21 cellular contexts compared by ENCODE assay signal in genomic region chr21:39807738-39808137, GRCh38. TPM values are rescaled to one million over a fixed set of nuclear protein-coding genes. Genes with fewer than 3 reads are reported as not detected.
"Had no signal": no experiment of that assay in that cellular context is flagged by ENCODE, and none has a peak within 500 bp of the region (broad histone marks: within the 10 kb centered on the region; RNA-seq: fewer than 3 reads in every experiment).

No MANE protein-coding gene starts in this region.

- H3K27ac Mint-ChIP-seq: activated CD4-positive, alpha-beta memory T cell treated with anti-CD3 and anti-CD28 coated beads for 36 hours; activated CD4-positive, alpha-beta T cell treated with anti-CD3 and anti-CD28 coated beads, Interleukin-2, amount 10 ng/mL, durations not matched to agents 7 days and 5 days; activated naive CD4-positive, alpha-beta T cell treated with anti-CD3 and anti-CD28 coated beads, Interleukin-2, amount 10 ng/mL, durations not matched to agents 7 days and 5 days; activated naive CD8-positive, alpha-beta T cell treated with anti-CD3 and anti-CD28 coated beads for 36 hours; T-cell had no signal

- ATAC-seq: activated T-cell treated with anti-CD3 and anti-CD28 coated beads, Interleukin-2, amount 50 U/mL, for 4 hours; PC-3; T-cell had no signal

- H3K4me1 Mint-ChIP-seq: activated CD4-positive, alpha-beta T cell treated with anti-CD3 and anti-CD28 coated beads, Interleukin-2, amount 10 ng/mL, durations not matched to agents 7 days and 5 days; activated naive CD4-positive, alpha-beta T cell treated with anti-CD3 and anti-CD28 coated beads, Interleukin-2, amount 10 ng/mL, durations not matched to agents 7 days and 5 days; activated naive CD8-positive, alpha-beta T cell treated with anti-CD3 and anti-CD28 coated beads for 36 hours; T-cell had no signal

- H3K4me3 Mint-ChIP-seq: activated CD4-positive, alpha-beta memory T cell treated with anti-CD3 and anti-CD28 coated beads for 36 hours; activated CD4-positive, alpha-beta T cell treated with anti-CD3 and anti-CD28 coated beads, Interleukin-2, amount 10 ng/mL, durations not matched to agents 7 days and 5 days; activated naive CD4-positive, alpha-beta T cell treated with anti-CD3 and anti-CD28 coated beads, Interleukin-2, amount 10 ng/mL, durations not matched to agents 7 days and 5 days; activated naive CD8-positive, alpha-beta T cell treated with anti-CD3 and anti-CD28 coated beads for 36 hours; activated T-cell treated with anti-CD3 and anti-CD28 coated beads, Interleukin-2, amount 50 U/mL, for 4 hours; T-cell had no signal

- H3K36me3 Mint-ChIP-seq: activated CD4-positive, alpha-beta memory T cell treated with anti-CD3 and anti-CD28 coated beads for 36 hours; activated naive CD4-positive, alpha-beta T cell treated with anti-CD3 and anti-CD28 coated beads, Interleukin-2, amount 10 ng/mL, durations not matched to agents 7 days and 5 days; activated naive CD8-positive, alpha-beta T cell treated with anti-CD3 and anti-CD28 coated beads for 36 hours; T-cell had no signal

- DNase-seq: activated CD4-positive, alpha-beta memory T cell treated with anti-CD3 and anti-CD28 coated beads for 36 hours; activated CD4-positive, alpha-beta T cell treated with anti-CD3 and anti-CD28 coated beads, Interleukin-2, amount 10 ng/mL, durations not matched to agents 7 days and 5 days; activated CD4-positive, CD25-positive, alpha-beta regulatory T cell; activated CD8-positive, alpha-beta memory T cell treated with anti-CD3 and anti-CD28 coated beads for 24 hours; activated effector memory CD4-positive, alpha-beta T cell treated with anti-CD3 and anti-CD28 coated beads, Interleukin-2, amount 50 U/mL, for 16 hours; activated naive CD4-positive, alpha-beta T cell treated with anti-CD3 and anti-CD28 coated beads, Interleukin-2, amount 10 ng/mL, durations not matched to agents 7 days and 5 days; activated naive CD8-positive, alpha-beta T cell treated with anti-CD3 and anti-CD28 coated beads for 36 hours; activated T-cell treated with anti-CD3 and anti-CD28 coated beads, Interleukin-2, amount 50 U/mL, for 4 hours; caudate nucleus; MM.1S; NCI-H1105; NCI-H1436; NCI-H187 treated with DMSO at 0.1 percent for 48 hours; NCI-H2081 treated with DMSO at 0.1 percent for 48 hours; NCI-H446; NCI-H524; PC-3; SHP77; T-cell; T-helper 2 cell; T1000 had no signal

- H3K27me3 Mint-ChIP-seq: activated CD4-positive, alpha-beta memory T cell treated with anti-CD3 and anti-CD28 coated beads for 36 hours; activated CD4-positive, alpha-beta T cell treated with anti-CD3 and anti-CD28 coated beads, Interleukin-2, amount 10 ng/mL, durations not matched to agents 7 days and 5 days; activated naive CD4-positive, alpha-beta T cell treated with anti-CD3 and anti-CD28 coated beads, Interleukin-2, amount 10 ng/mL, durations not matched to agents 7 days and 5 days; activated naive CD8-positive, alpha-beta T cell treated with anti-CD3 and anti-CD28 coated beads for 36 hours; T-cell had no signal

RNA-seq across cellular contexts. Expression of gene PCP4, which starts 59.5 kb away (rescaled TPM):
- total RNA-seq: activated CD4-positive, alpha-beta memory T cell treated with anti-CD3 and anti-CD28 coated beads for 36 hours; activated CD4-positive, alpha-beta T cell treated with anti-CD3 and anti-CD28 coated beads, Interleukin-2, amount 10 ng/mL, durations not matched to agents 7 days and 5 days; activated naive CD8-positive, alpha-beta T cell treated with anti-CD3 and anti-CD28 coated beads for 36 hours; activated T-cell treated with anti-CD3 and anti-CD28 coated beads, Interleukin-2, amount 50 U/mL, for 4 hours; PC-3; T-cell had no signal
